Comparison of ENCODE assay signal across 18 cellular contexts in the genomic region with DNA sequence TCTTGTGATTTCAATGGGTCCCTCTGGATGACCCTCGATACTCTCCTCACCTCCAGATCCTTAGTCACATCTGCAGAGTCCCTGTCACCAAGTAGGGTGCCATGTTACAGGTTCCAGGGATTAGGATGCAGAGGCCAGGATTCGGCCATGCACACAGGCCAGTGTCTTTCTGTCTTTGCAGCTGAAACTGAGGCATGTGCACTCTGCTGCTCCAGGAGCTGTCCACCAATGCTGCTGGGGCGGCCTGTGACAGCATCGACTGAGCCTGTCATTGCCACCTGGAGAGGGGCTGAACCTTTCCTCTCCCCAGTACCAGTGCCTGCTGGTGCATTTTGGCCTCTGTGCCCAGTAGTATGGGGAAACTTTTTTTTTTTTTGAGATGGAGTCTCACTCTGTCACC. TPM values are rescaled to one million over a fixed set of nuclear protein-coding genes. Genes with fewer than 3 reads are reported as not detected.
A peak's percentile ranks its signal among the peaks of the same experiment; 100 is the strongest.
DNase-seq lines count a peak whose midpoint lies in the region; ATAC-seq and TF ChIP-seq lines count a peak whose summit lies in the region.
"Had no signal": no experiment of that assay in that cellular context is flagged by ENCODE, and none has a peak within 500 bp of the region (broad histone marks: within the 10 kb centered on the region; RNA-seq: fewer than 3 reads in every experiment).

No MANE protein-coding gene starts in this region.

- peaks cover 22% of the 10 kb centered on the region for H3K79me2 ChIP-seq in Karpas-422 (ENCODE audit: low read length)

- H3K27me3 ChIP-seq in Karpas-422 (ENCODE audit: low read length) = no peaks in the 10 kb centered on the region
- H3K27me3 ChIP-seq: BE2C had no signal

- no peaks in the 10 kb centered on the region for H3K9me3 ChIP-seq in Karpas-422 (ENCODE audit: low read length)
- H3K9me3 ChIP-seq: A549 had no signal

- H3K4me3 Mint-ChIP-seq in natural killer cell treated with Interleukin-12 subunit alpha and Interleukin-12 subunit beta and Interleukin-15 and Interleukin-18, amount 100 ng/mL, for 72 hours = no peak overlapping the region
- no peak overlapping the region for H3K4me3 Mint-ChIP-seq in natural killer cell
- H3K4me3 Mint-ChIP-seq: GM23338, H9 had no signal

- H3K27ac Mint-ChIP-seq in natural killer cell treated with Interleukin-12 subunit alpha and Interleukin-12 subunit beta and Interleukin-15 and Interleukin-18, amount 100 ng/mL, for 72 hours = no peak overlapping the region
- H3K27ac Mint-ChIP-seq in natural killer cell = no peak overlapping the region
- H3K27ac Mint-ChIP-seq: GM23338, H9 had no signal

- peaks cover 13% of the 10 kb centered on the region for H3K36me3 ChIP-seq in Karpas-422 (ENCODE audit: insufficient read depth, low read length)

- peak overlapping the region; percentile 14; the same call in 1 of the 2 replicates for H3K27ac ChIP-seq in Karpas-422 (ENCODE audit: low read length)
- H3K27ac ChIP-seq: A549, C4-2B had no signal

- no peak for ATAC-seq in natural killer cell treated with Interleukin-12 subunit alpha and Interleukin-12 subunit beta and Interleukin-15 and Interleukin-18, amount 100 ng/mL, for 72 hours
- no peak for ATAC-seq in natural killer cell
- ATAC-seq in left lobe of liver = no peak
- no peak for ATAC-seq in sciatic nerve
- ATAC-seq: A549, GM12878, GM23338 had no signal

- no peaks in the 10 kb centered on the region for H3K9me2 ChIP-seq in Karpas-422 (replicated peaks; ENCODE audit: insufficient read depth, low read length)

- peaks cover 33 to 38% of the 10 kb centered on the region in 2 donors for H3K4me1 Mint-ChIP-seq in natural killer cell treated with Interleukin-12 subunit alpha and Interleukin-12 subunit beta and Interleukin-15 and Interleukin-18, amount 100 ng/mL, for 72 hours (ENCODE audit: low read depth in 2 of 2)
- H3K4me1 Mint-ChIP-seq in natural killer cell = peaks cover 37 to 53% of the 10 kb centered on the region in 2 donors

- no peak overlapping the region for H3K4me3 ChIP-seq in Karpas-422 (ENCODE audit: low read length)
- H3K4me3 ChIP-seq: A549, GM12878, GM23338 had no signal

- H3K9ac ChIP-seq in Karpas-422 (ENCODE audit: low read length) = no peak overlapping the region

- no peaks in the 10 kb centered on the region for H3K27me3 Mint-ChIP-seq in natural killer cell treated with Interleukin-12 subunit alpha and Interleukin-12 subunit beta and Interleukin-15 and Interleukin-18, amount 100 ng/mL, for 72 hours
- H3K27me3 Mint-ChIP-seq in natural killer cell (ENCODE audit: low read depth in 2 of 2) = no peaks in the 10 kb centered on the region

- no peak overlapping the region for H2AFZ ChIP-seq in Karpas-422 (ENCODE audit: low read length)
- H2AFZ ChIP-seq: GM23338 had no signal

- TF ChIP-seq CTCF in natural killer cell (IDR thresholded peaks at IDR 0.05) = no peak

- H4K20me1 ChIP-seq in Karpas-422 (ENCODE audit: insufficient read depth, low read depth, low read length) = 0 out of 2 replicates have a peak, but pooled peaks cover 3% of the 10 kb centered on the region

- no peak overlapping the region for H3K4me2 ChIP-seq in Karpas-422 (ENCODE audit: low read depth, low read length, poor library complexity, severe bottlenecking)
- H3K4me2 ChIP-seq: A549, GM23338 had no signal

- H3K36me3 Mint-ChIP-seq in natural killer cell treated with Interleukin-12 subunit alpha and Interleukin-12 subunit beta and Interleukin-15 and Interleukin-18, amount 100 ng/mL, for 72 hours = no peaks in the 10 kb centered on the region
- H3K36me3 Mint-ChIP-seq in natural killer cell = no peaks in the 10 kb centered on the region

- H3K9me3 Mint-ChIP-seq in natural killer cell treated with Interleukin-12 subunit alpha and Interleukin-12 subunit beta and Interleukin-15 and Interleukin-18, amount 100 ng/mL, for 72 hours = no peaks in the 10 kb centered on the region
- H3K9me3 Mint-ChIP-seq in natural killer cell = no peaks in the 10 kb centered on the region
- H3K9me3 Mint-ChIP-seq: GM23338, H9 had no signal

- intact Hi-C loops in natural killer cell (cut with micrococcal nuclease) (no loop called here), sciatic nerve (cut with DNase I) (no loop called here)

- peaks cover 59% of the 10 kb centered on the region for H3K4me1 ChIP-seq in Karpas-422 (ENCODE audit: low read length)
- H3K4me1 ChIP-seq: A549 had no signal

- DNase-seq in natural killer cell treated with Interleukin-12 subunit alpha and Interleukin-12 subunit beta and Interleukin-15 and Interleukin-18, amount 100 ng/mL, for 72 hours (ENCODE audit: low spot score) = peak; percentile 13
- DNase-seq in natural killer cell (no peak), Karpas-422 (peak; percentile 40), left lobe of liver (ENCODE audit: low spot score) (peak; percentile 22), ureter (ENCODE audit: low spot score) (peak; percentile 5), NAMALWA (ENCODE audit: low spot score) (no peak), DMS79 (lab: John Stamatoyannopoulos, UW) (no peak), sciatic nerve (ENCODE audit: low spot score) (no peak)
- DNase-seq: BE2C, DMS 273 treated with DMSO at 0.1 percent for 48 hours, H9, IMR-90 had no signal

RNA-seq across cellular contexts. Expression of a gene that starts 4.4 kb away (rescaled TPM):
- total RNA-seq in natural killer cell treated with Interleukin-12 subunit alpha and Interleukin-12 subunit beta and Interleukin-15 and Interleukin-18, amount 100 ng/mL, for 72 hours = 10 to 100 TPM; 18.3 to 29.2 TPM
- total RNA-seq in natural killer cell = 100 to 1,000 TPM; 217 to 392 (median 264) TPM
- 261 and 436 TPM in 2 replicates for total RNA-seq in Karpas-422 (2014; rRNA removed; shearing (Covaris generic); ENCODE audit: low replicate concordance)
- total RNA-seq in left lobe of liver = 6.0 TPM
- total RNA-seq in ureter = 18.2 TPM
- total RNA-seq in sciatic nerve = 28.1 TPM

RNA-seq across cellular contexts. Expression of a gene that starts 35.7 kb away (rescaled TPM):
- 10 to 100 TPM; 43.6 to 86.0 TPM for total RNA-seq in natural killer cell treated with Interleukin-12 subunit alpha and Interleukin-12 subunit beta and Interleukin-15 and Interleukin-18, amount 100 ng/mL, for 72 hours
- total RNA-seq in natural killer cell (10 to 100 TPM; 50.3 to 66.8 (median 52.5) TPM), left lobe of liver (9.0 TPM), ureter (26.3 TPM), sciatic nerve (17.5 TPM)
- 19.0 and 59.6 TPM in 2 replicates for total RNA-seq in Karpas-422 (2014; rRNA removed; shearing (Covaris generic); ENCODE audit: low replicate concordance)

RNA-seq across cellular contexts. Expression of a gene that starts 57.2 kb away (rescaled TPM):
- not detected for total RNA-seq in natural killer cell treated with Interleukin-12 subunit alpha and Interleukin-12 subunit beta and Interleukin-15 and Interleukin-18, amount 100 ng/mL, for 72 hours
- total RNA-seq in natural killer cell (not detected), left lobe of liver (not detected), ureter (not detected), sciatic nerve (not detected)
- total RNA-seq in Karpas-422 (2014; rRNA removed; shearing (Covaris generic); ENCODE audit: low replicate concordance) = not detected in 2 replicates
- total RNA-seq: G401, GM12878, GM23338, H9, HT-29, IMR-90 had no signal

Comparison
In these comparisons a context has a peak if more than half of its experiments do, and no peak if none do; other contexts are left out.
1. DNase-seq: peak in natural killer cell treated with Interleukin-12 subunit alpha and Interleukin-12 subunit beta and Interleukin-15 and Interleukin-18, amount 100 ng/mL, for 72 hours (single experiment), Karpas-422 (single experiment), left lobe of liver (single experiment) and ureter (single experiment); none in natural killer cell (single experiment), NAMALWA (single experiment), DMS79 (single experiment) and sciatic nerve (single experiment).